ENCODE assay signal across 18 cellular contexts in genomic region chr17:767076-767475, GRCh38.
"Had no signal": no experiment of that assay in that cellular context is flagged by ENCODE, and none has a peak within 500 bp of the region (broad histone marks: within the 10 kb centered on the region; RNA-seq: fewer than 3 reads in every experiment).

No MANE protein-coding gene starts in this region.

- ATAC-seq: foreskin keratinocyte; left cardiac atrium; mucosa of descending colon; naive thymus-derived CD8-positive, alpha-beta T cell had no signal

- H3K4me3 ChIP-seq: hepatocyte, mucosa of descending colon, right atrium auricular region, thyroid gland, vagina had no signal

- H3K9me3 Mint-ChIP-seq: naive thymus-derived CD8-positive, alpha-beta T cell; neural crest cell; type B pancreatic cell had no signal

- H3K4me3 Mint-ChIP-seq: naive thymus-derived CD8-positive, alpha-beta T cell; neural crest cell; type B pancreatic cell had no signal

- H3K27ac Mint-ChIP-seq: naive thymus-derived CD8-positive, alpha-beta T cell; type B pancreatic cell had no signal

- DNase-seq: effector memory CD4-positive, alpha-beta T cell; foreskin keratinocyte; head of caudate nucleus; kidney; left cardiac atrium; mammary epithelial cell; mucosa of descending colon; naive thymus-derived CD8-positive, alpha-beta T cell; small intestine; stimulated activated CD4-positive, alpha-beta T cell treated with anti-CD3 and anti-CD28 coated beads, Interleukin-12 subunit alpha, Interleukin-12 subunit beta, amount 100 ng/mL, for 4 hours; stimulated activated naive CD4-positive, alpha-beta T cell treated with Interleukin-2 at 50 U/mL for 16 hours; thyroid gland had no signal

- H3K27me3 ChIP-seq: foreskin keratinocyte, hepatocyte, right atrium auricular region, thyroid gland, vagina had no signal

- H3K27me3 Mint-ChIP-seq: naive thymus-derived CD8-positive, alpha-beta T cell; type B pancreatic cell had no signal

- H3K27ac ChIP-seq: epithelial cell of prostate, foreskin keratinocyte, hepatocyte, thyroid gland, vagina had no signal

- H3K4me1 ChIP-seq: foreskin keratinocyte, right atrium auricular region, thyroid gland, vagina had no signal

- H3K9me3 ChIP-seq: mucosa of descending colon, right atrium auricular region, thyroid gland, vagina had no signal
